8 cellular contexts compared by ENCODE assay signal in the genomic region with DNA sequence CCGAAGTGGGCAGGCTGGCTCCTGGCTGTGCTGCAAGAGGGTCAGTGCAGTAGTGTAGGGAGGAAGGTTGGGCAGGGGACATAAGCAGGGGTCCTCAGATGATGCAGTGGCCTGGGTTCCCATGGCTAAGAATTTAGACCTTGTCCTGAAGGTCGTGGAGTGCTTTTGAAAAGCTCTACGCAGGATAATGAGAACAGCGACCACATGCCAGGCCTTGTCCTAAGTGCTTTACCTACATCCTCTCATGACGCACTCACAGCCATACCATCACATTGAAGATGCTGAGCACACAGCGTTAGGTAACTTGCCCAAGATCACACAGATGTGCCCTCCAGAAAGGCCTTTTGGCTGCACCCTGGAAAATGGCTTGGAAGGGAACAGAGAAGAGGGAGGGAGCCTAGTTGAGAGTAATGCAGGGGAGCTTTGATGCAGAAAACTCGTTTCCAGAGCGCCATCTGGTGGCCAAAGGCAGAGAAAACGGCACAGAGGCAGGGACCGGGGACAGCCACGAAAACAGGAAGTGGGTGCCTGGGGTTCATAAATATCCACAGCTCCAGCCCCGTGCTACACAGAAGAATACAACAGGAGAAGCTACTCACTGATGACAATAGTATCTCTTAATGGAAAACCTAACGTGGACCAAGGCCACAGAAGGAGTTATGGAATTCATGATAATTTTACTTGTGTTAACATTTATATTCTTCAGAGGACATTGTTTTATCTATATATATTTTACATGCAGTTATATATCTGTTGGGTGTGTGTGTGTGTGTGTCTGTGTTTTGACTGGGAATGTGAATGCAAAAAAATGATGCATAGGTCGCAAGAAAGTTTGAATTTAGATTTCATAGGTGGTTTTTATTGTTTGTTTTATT. TPM values are rescaled to one million over a fixed set of nuclear protein-coding genes. Genes with fewer than 3 reads are reported as not detected.
DNase-seq lines count a peak whose midpoint lies in the region; ATAC-seq, FAIRE-seq and TF ChIP-seq lines count a peak whose summit lies in the region.

No MANE protein-coding gene starts in this region.

- H3K27ac Mint-ChIP-seq in T-helper 17 cell: peak overlapping the region; percentile 84

- no peaks in the 10 kb centered on the region for H3K27me3 Mint-ChIP-seq in T-helper 17 cell

- DNase-seq in NCI-H1436 treated with DMSO at 0.1 percent for 48 hours (lab: John Stamatoyannopoulos, UW): peak; percentile 10
- peak; percentile 71 to 87 (median 79) for DNase-seq in T-helper 17 cell
- DNase-seq in amygdala (lab: John Stamatoyannopoulos, UW): peak in 55 of 56 donors; percentile 40 to 96 (median 78)
- peak; percentile 85 for DNase-seq in hepatic stellate cell (ENCODE audit: low spot score)
- peak; percentile 94 for DNase-seq in small intestine

- no peaks in the 10 kb centered on the region for H3K27me3 ChIP-seq in small intestine (ENCODE audit: control insufficient read depth in 2 of 2, insufficient read depth in 2 of 2, low read length in 2 of 2)

- H3K9me3 ChIP-seq in T-helper 17 cell (ENCODE audit: control insufficient read depth, low read length, poor library complexity, severe bottlenecking): no peaks in the 10 kb centered on the region
- no peaks in the 10 kb centered on the region for H3K9me3 ChIP-seq in small intestine (ENCODE audit: control insufficient read depth, low read depth)

- no peak overlapping the region for H3K4me3 ChIP-seq in small intestine (ENCODE audit: low read depth in 1 of 2, low read length in 2 of 2)

- no peak for FAIRE-seq in small intestine (lab: Jason Lieb, UNC)

- peaks cover 31% of the 10 kb centered on the region for H3K4me1 Mint-ChIP-seq in T-helper 17 cell

- H3K4me3 Mint-ChIP-seq in T-helper 17 cell: peak overlapping the region; percentile 74

- H3K36me3 Mint-ChIP-seq in T-helper 17 cell (ENCODE audit: low read depth): peaks cover 3% of the 10 kb centered on the region

- peak; percentile 82 for TF ChIP-seq CTCF in 22Rv1 (IDR thresholded peaks at IDR 0.05)

- ATAC-seq in GM18498 (IDR thresholded peaks at IDR 0.05; ENCODE audit: unreplicated experiment): peak; percentile 94
- peak; percentile 96 for ATAC-seq in HG02885 (IDR thresholded peaks at IDR 0.05; ENCODE audit: poor library complexity, unreplicated experiment)
- ATAC-seq in T-helper 17 cell: peak; percentile 96

- no peaks in the 10 kb centered on the region for H3K36me3 ChIP-seq in small intestine (ENCODE audit: control insufficient read depth in 2 of 2, insufficient read depth in 2 of 2, low read length in 2 of 2)

- no peak overlapping the region for H3K27ac ChIP-seq in 22Rv1
- H3K27ac ChIP-seq in small intestine (ENCODE audit: low read depth in 1 of 2, low read length in 1 of 2): no peak overlapping the region

- WGBS in small intestine, 3 donors: 28 to 30% (median 30%) methylated on average over 14 of the region's 14 CpGs

- peaks cover 0 to 6% of the 10 kb centered on the region in 2 donors for H3K4me1 ChIP-seq in small intestine (ENCODE audit: control insufficient read depth in 2 of 2, insufficient read depth in 1 of 2, low read depth in 1 of 2, low read length in 1 of 2)

RNA-seq across cellular contexts. Expression of a gene that starts 2.7 kb away (rescaled TPM):
- under 1 TPM; 0.05 to 0.15 TPM for total RNA-seq in T-helper 17 cell
- polyA plus RNA-seq in small intestine: 1 to 10 TPM in 1 of 3 donors, under 1 TPM in 1, not detected in 1; under 0.01 to 2.6 TPM

RNA-seq across cellular contexts. Expression of a gene that starts 8.2 kb away (rescaled TPM):
- 10 to 100 TPM; 16.5 to 18.7 TPM for total RNA-seq in T-helper 17 cell
- polyA plus RNA-seq in small intestine: 10 to 100 TPM; 26.2 to 38.5 (median 29.3) TPM

RNA-seq across cellular contexts. Expression of a gene that starts 37.0 kb away (rescaled TPM):
- 10 to 100 TPM; 76.6 to 86.7 TPM for total RNA-seq in T-helper 17 cell
- polyA plus RNA-seq in small intestine: 10 to 100 TPM; 32.2 to 45.4 (median 43.5) TPM

RNA-seq across cellular contexts. Expression of a gene that starts 52.1 kb away (rescaled TPM):
- 10 to 100 TPM in 1 of 2 donors, 1 to 10 TPM in 1; 9.5 to 13.2 TPM for total RNA-seq in T-helper 17 cell
- 10 to 100 TPM; 20.6 to 31.3 (median 30.6) TPM for polyA plus RNA-seq in small intestine

Comparison
In these comparisons a context has a peak if more than half of its experiments do, and no peak if none do; other contexts are left out.
1. DNase-seq: peak in every context shown above with its lines; median percentile 94 in small intestine; 85 in hepatic stellate cell; 79 in T-helper 17 cell; 78 in amygdala; 10 in NCI-H1436 treated with DMSO at 0.1 percent for 48 hours.